In the genomic region with DNA sequence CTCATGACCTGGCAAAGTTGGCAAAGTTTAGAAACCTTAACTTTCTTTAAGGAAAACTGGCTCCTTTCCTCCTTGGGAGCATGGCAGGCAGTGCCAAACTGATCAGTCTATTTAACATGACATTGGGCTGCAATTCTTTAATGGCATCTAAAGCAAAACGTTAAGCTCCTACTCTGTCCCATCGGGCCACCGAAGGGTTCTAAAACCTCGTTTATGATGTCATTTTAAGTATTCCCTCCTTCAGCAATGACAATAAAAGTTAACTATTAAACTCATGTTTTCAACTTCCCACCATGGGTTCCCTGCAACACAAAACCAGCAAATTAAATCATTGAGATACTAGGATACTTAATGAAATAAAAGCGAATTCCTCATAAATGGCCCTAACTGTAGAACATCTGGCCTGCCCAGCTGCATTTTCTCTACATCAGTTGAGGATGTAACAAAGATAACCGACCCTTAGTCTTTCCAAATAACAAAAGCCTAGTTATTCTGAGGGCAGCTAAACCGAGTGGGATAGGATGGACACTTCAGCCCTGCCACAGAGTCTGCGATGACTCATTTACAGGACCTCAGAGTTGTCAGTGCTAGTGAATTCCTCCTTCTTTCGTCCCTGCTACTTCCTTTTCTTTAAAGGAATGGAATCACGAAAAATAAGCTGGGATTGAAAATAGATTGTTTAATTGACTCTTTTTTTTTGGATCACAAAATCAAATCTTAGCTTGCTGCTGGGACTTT, we compare ENCODE assay signal across 13 cellular contexts. TPM values are rescaled to one million over a fixed set of nuclear protein-coding genes. Genes with fewer than 3 reads are reported as not detected.
DNase-seq lines count a peak whose midpoint lies in the region; ATAC-seq, FAIRE-seq and TF ChIP-seq lines count a peak whose summit lies in the region.
"Had no signal": no experiment of that assay in that cellular context is flagged by ENCODE, and none has a peak within 500 bp of the region (broad histone marks: within the 10 kb centered on the region; RNA-seq: fewer than 3 reads in every experiment).

No MANE protein-coding gene starts in this region.

- peaks cover 4% of the 10 kb centered on the region for H3K27me3 ChIP-seq in brain microvascular endothelial cell (replicated peaks)

- H3K27ac ChIP-seq in A549 (0 out of 6 replicates have a peak overlapping the region, but pooled peaks of 1 of the 2 experiments have one; percentile 22), brain microvascular endothelial cell (no peak overlapping the region)
- H3K27ac ChIP-seq: stomach had no signal

- no peak for TF ChIP-seq EP300 in A549 (IDR thresholded peaks at IDR 0.05)

- H3K36me3 ChIP-seq in brain microvascular endothelial cell (replicated peaks), result no peaks in the 10 kb centered on the region
- H3K36me3 ChIP-seq: stomach had no signal

- ATAC-seq in A549, result peak; percentile 48 to 68; a peak in 3 of 6 replicates
- no peak for ATAC-seq in HG03135 (IDR thresholded peaks at IDR 0.05; ENCODE audit: unreplicated experiment)
- no peak for ATAC-seq in HG02678 (IDR thresholded peaks at IDR 0.05; ENCODE audit: unreplicated experiment)
- ATAC-seq in HG02798 (IDR thresholded peaks at IDR 0.05; ENCODE audit: poor library complexity, unreplicated experiment), result no peak
- ATAC-seq: activated T-helper 17 cell treated with anti-CD3 and anti-CD28 coated beads, Interleukin-2, amount 50 U/mL, for 72 hours had no signal

- TF ChIP-seq RAD21 in A549 (conservative IDR thresholded peaks at IDR 0.05 in 1 of 2, IDR thresholded peaks at IDR 0.05 in 1 of 2), result no peak

- in situ Hi-C loops in brain microvascular endothelial cell (cut with HindIII; ENCODE audit: low pct_ligation_motif_present, low sequenced_read_pairs), result no loop called here

- no peaks in the 10 kb centered on the region for H3K9me3 ChIP-seq in A549
- H3K9me3 ChIP-seq: stomach had no signal

- H3K4me3 ChIP-seq in A549 (no peak overlapping the region), brain microvascular endothelial cell (ENCODE audit: low read depth, low read length) (no peak overlapping the region)
- H3K4me3 ChIP-seq: stomach had no signal

- WGBS in A549 (ENCODE audit: missing lambda C conversion rate), result 43% methylated on average over 10 of the region's 10 CpGs

- DNase-seq in A549 (ENCODE audit: low read depth in 1 of 2, low spot score in 1 of 2) (no peak), HTR-8/SVneo (ENCODE audit: insufficient read length, low spot score) (peak; percentile 39), brain microvascular endothelial cell (peak; percentile 55), kidney tubule cell (ENCODE audit: low spot score) (peak; percentile 28), activated gamma-delta T cell treated with Interleukin-2 at 50 U/mL for 16 hours (no peak)
- DNase-seq: Karpas-422, NCI-H2107, occipital lobe, stomach had no signal

- CTCF ChIA-PET in A549 (lab: Yijun Ruan, JAX), result interaction anchor here (0.6 to 1.3 kb wide), 4 partner anchors 9 to 24 kb away, joined by 3 read pairs; no protein-coding TSS in a partner anchor

- FAIRE-seq in A549 (lab: Jason Lieb, UNC), result no peak
- no peak for FAIRE-seq in HTR-8/SVneo (lab: Jason Lieb, UNC)

- TF ChIP-seq CTCF in A549 (IDR thresholded peaks at IDR 0.05) (no peak), brain microvascular endothelial cell (IDR thresholded peaks at IDR 0.05; ENCODE audit: low read depth, low read length, missing control alignments) (no peak)

- H3K4me1 ChIP-seq in A549, result peaks cover 15% of the 10 kb centered on the region

- POLR2A ChIA-PET in A549 (lab: Yijun Ruan, JAX), result no interaction called here

- TF ChIP-seq POLR2A in A549 (IDR thresholded peaks at IDR 0.05; ENCODE audit: low read length), result no peak

- H3K4me2 ChIP-seq in A549, result peak overlapping the region; percentile 55

TF ChIP-seq in A549, 52 proteins besides CTCF, POLR2A, EP300 and RAD21:
- TF ChIP-seq, protein P1, sequence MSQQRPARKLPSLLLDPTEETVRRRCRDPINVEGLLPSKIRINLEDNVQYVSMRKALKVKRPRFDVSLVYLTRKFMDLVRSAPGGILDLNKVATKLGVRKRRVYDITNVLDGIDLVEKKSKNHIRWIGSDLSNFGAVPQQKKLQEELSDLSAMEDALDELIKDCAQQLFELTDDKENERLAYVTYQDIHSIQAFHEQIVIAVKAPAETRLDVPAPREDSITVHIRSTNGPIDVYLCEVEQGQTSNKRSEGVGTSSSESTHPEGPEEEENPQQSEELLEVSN (IDR thresholded peaks at IDR 0.05; ENCODE audit: borderline replicate concordance, low read depth), result no peak
- TF ChIP-seq FOSL2 (IDR thresholded peaks at IDR 0.05) (no peak), FOSL2 (CRISPR knock-in tag; IDR thresholded peaks at IDR 0.05) (peak; percentile 35; the same call in 1 of the 2 replicates)

RNA-seq across cellular contexts. Expression of a gene that starts 34.5 kb away (rescaled TPM):
- 25.5 and 27.0 TPM in 2 replicates for polyA plus RNA-seq in A549 (2011; rRNA removed)
- polyA plus RNA-seq in A549 (2012; cell fraction: cytosol; rRNA removed), result 5.9 and 7.1 TPM in 2 replicates
- 7.6 and 10.1 TPM in 2 replicates for polyA plus RNA-seq in A549 (2012; cell fraction: nucleus; rRNA removed)
- 9.4 to 10.5 TPM (median 9.7 TPM) in 3 replicates for polyA plus RNA-seq in A549 (2017; fragmentation: RNase III; extraction: RNeasy Plus Mini Kit Qiagen cat#74134 plus additional on column Dnase treatment)
- polyA minus RNA-seq in A549 (2011; rRNA and poly(A)+ RNA removed), result 40.8 and 41.6 TPM in 2 replicates

Comparison
In these comparisons a context has a peak if more than half of its experiments do, and no peak if none do; other contexts are left out.
1. ATAC-seq: peak in A549 (2 of 2); none in HG03135 (single experiment), HG02678 (single experiment) and HG02798 (single experiment).
2. DNase-seq: peak in HTR-8/SVneo (single experiment), brain microvascular endothelial cell (single experiment) and kidney tubule cell (single experiment); none in A549 (0 of 2) and activated gamma-delta T cell treated with Interleukin-2 at 50 U/mL for 16 hours (single experiment).